In genomic region chr2:109279243-109279860, GRCh38 we compare ENCODE assay signal across 17 cellular contexts.
DNase-seq lines count a peak whose midpoint lies in the region; ATAC-seq and TF ChIP-seq lines count a peak whose summit lies in the region.
"Had no signal": no experiment of that assay in that cellular context is flagged by ENCODE, and none has a peak within 500 bp of the region (broad histone marks: within the 10 kb centered on the region; RNA-seq: fewer than 3 reads in every experiment).

No MANE protein-coding gene starts in this region.

- H4K91ac ChIP-seq in IMR-90 (ENCODE audit: insufficient read depth, low read depth, low read length) = peak overlapping the region; percentile 57; the same call in 1 of the 2 replicates

- H3K4me2 ChIP-seq in IMR-90 (ENCODE audit: low read depth, low read length) = peak overlapping the region; percentile 36; the same call in 1 of the 2 replicates

- no peaks in the 10 kb centered on the region for H3K9me3 ChIP-seq in IMR-90 (ENCODE audit: control insufficient read depth, insufficient read depth, low read length)
- H3K9me3 ChIP-seq: body of pancreas had no signal

- no peak overlapping the region for H3K27ac ChIP-seq in IMR-90 (ENCODE audit: insufficient read depth, low read length)
- H3K27ac ChIP-seq: body of pancreas had no signal

- peaks cover 39 to 96% of the 10 kb centered on the region in 2 experiments for H3K79me1 ChIP-seq in IMR-90 (ENCODE audit: low read depth in 1 of 2, low read length in 2 of 2)

- H3K36me3 Mint-ChIP-seq in chondrocyte (ENCODE audit: low read depth) = no peaks in the 10 kb centered on the region

- CTCF ChIA-PET in IMR-90 (lab: Yijun Ruan, JAX) = interaction anchor here (0.6 to 0.7 kb wide), 2 partner anchors 80 to 240 kb away, joined by 3 read pairs; no protein-coding TSS in a partner anchor
- CTCF ChIA-PET in HEK293T (lab: Yijun Ruan, JAX) = no interaction called here

- peak overlapping the region; percentile 53 for H2AK5ac ChIP-seq in IMR-90 (ENCODE audit: low read depth, low read length)

- no peak overlapping the region for H2BK15ac ChIP-seq in IMR-90 (ENCODE audit: low read depth, low read length)

- TF ChIP-seq CTCF in IMR-90 (conservative IDR thresholded peaks at IDR 0.05; ENCODE audit: low read depth, low read length) = no peak
- no peak for TF ChIP-seq CTCF in chondrocyte (IDR thresholded peaks at IDR 0.05)

- dilution Hi-C loops in IMR-90 (cut with HindIII; ENCODE audit: low sequenced_read_pairs, unreplicated experiment) = no loop called here

- H2AFZ ChIP-seq in IMR-90 (replicated peaks; ENCODE audit: low read length, poor library complexity) = no peak overlapping the region

- H2AK9ac ChIP-seq in IMR-90 (replicated peaks; ENCODE audit: low read depth, low read length, poor library complexity) = peak overlapping the region; percentile 48

- peak overlapping the region; percentile 97 for H3K27ac Mint-ChIP-seq in chondrocyte (ENCODE audit: unreplicated experiment)
- H3K27ac Mint-ChIP-seq: activated CD4-positive, alpha-beta T cell treated with anti-CD3 and anti-CD28 coated beads for 36 hours had no signal

- H3K27me3 Mint-ChIP-seq in chondrocyte (ENCODE audit: low read depth) = no peaks in the 10 kb centered on the region
- H3K27me3 Mint-ChIP-seq: activated CD4-positive, alpha-beta T cell treated with anti-CD3 and anti-CD28 coated beads for 36 hours had no signal

- H3K56ac ChIP-seq in IMR-90 (ENCODE audit: extremely low read depth, insufficient read depth, low read length) = no peak overlapping the region

- no peaks in the 10 kb centered on the region for H3K27me3 ChIP-seq in IMR-90 (ENCODE audit: control insufficient read depth, insufficient read depth, low read length)
- H3K27me3 ChIP-seq: body of pancreas had no signal

- peak overlapping the region; percentile 58; the same call in 1 of the 2 replicates for H3K23ac ChIP-seq in IMR-90 (ENCODE audit: low read depth, low read length)

- in situ Hi-C loops in IMR-90 (cut with MboI; ENCODE audit: low sequenced_read_pairs) = no loop called here

- H2BK20ac ChIP-seq in IMR-90 (ENCODE audit: low read depth, low read length) = peak overlapping the region; percentile 54

- no peaks in the 10 kb centered on the region for H3K9me3 Mint-ChIP-seq in chondrocyte (ENCODE audit: low read depth)
- H3K9me3 Mint-ChIP-seq: IgD-negative memory B cell had no signal

- ATAC-seq in IMR-90 (ENCODE audit: low read depth) = peak; percentile 55
- ATAC-seq in sciatic nerve = peak; percentile 59
- no peak for ATAC-seq in GM21390 (IDR thresholded peaks at IDR 0.05; ENCODE audit: unreplicated experiment)
- ATAC-seq: activated CD4-positive, alpha-beta T cell treated with anti-CD3 and anti-CD28 coated beads for 36 hours; body of pancreas had no signal

- BruUV-seq in IMR-90 (replicated peaks; lab: Mats Ljungman, UMichigan) = no TSS peak

- H3K36me3 ChIP-seq in IMR-90 (ENCODE audit: control insufficient read depth, insufficient read depth, low read length) = no peaks in the 10 kb centered on the region

- TF ChIP-seq POLR2A in IMR-90 (IDR thresholded peaks at IDR 0.05; ENCODE audit: low read depth, low read length) = no peak

- peaks cover 81% of the 10 kb centered on the region for H3K4me1 Mint-ChIP-seq in chondrocyte (ENCODE audit: low read depth)
- H3K4me1 Mint-ChIP-seq: IgD-negative memory B cell had no signal

- H4K8ac ChIP-seq in IMR-90 (ENCODE audit: low read depth in 2 of 2, low read length in 2 of 2) = peak overlapping the region; percentile 17 to 63; a peak in 2 of 4 replicates

- no peak overlapping the region for H4K5ac ChIP-seq in IMR-90 (ENCODE audit: low read depth, low read length)

- peaks cover 34% of the 10 kb centered on the region for H3K9me1 ChIP-seq in IMR-90 (ENCODE audit: insufficient read depth, low read length)

- H2BK5ac ChIP-seq in IMR-90 (ENCODE audit: low read depth, low read length, poor library complexity, severe bottlenecking) = no peak overlapping the region

- peak overlapping the region; percentile 45 for H3K4ac ChIP-seq in IMR-90 (ENCODE audit: low read depth, low read length)

- peaks cover 23% of the 10 kb centered on the region for H3K4me1 ChIP-seq in IMR-90 (ENCODE audit: control insufficient read depth, insufficient read depth, low read length)

- intact Hi-C loops in IMR-90 (cut with micrococcal nuclease) = no loop called here
- intact Hi-C loops in sciatic nerve (cut with DNase I) = no loop called here
- intact Hi-C loops in head of caudate nucleus (cut with DNase I) = no loop called here

- peak overlapping the region; percentile 54 for H3K4me3 Mint-ChIP-seq in chondrocyte (ENCODE audit: unreplicated experiment)
- H3K4me3 Mint-ChIP-seq: activated CD4-positive, alpha-beta T cell treated with anti-CD3 and anti-CD28 coated beads for 36 hours; IgD-negative memory B cell had no signal

- TF ChIP-seq RAD21 in IMR-90 (IDR thresholded peaks at IDR 0.05; ENCODE audit: low read length) = no peak

- 54% methylated on average over 9 of the region's 15 CpGs; no CpG with 5 or more reads in 1 of the 2 experiments for WGBS in IMR-90 (ENCODE audit: extremely low coverage in 2 of 2, insufficient read length in 1 of 2), 2 experiments

- no peak overlapping the region for H3K4me3 ChIP-seq in IMR-90 (ENCODE audit: insufficient read depth, low read depth, low read length)
- H3K4me3 ChIP-seq: body of pancreas had no signal

- H3K14ac ChIP-seq in IMR-90 (replicated peaks; ENCODE audit: low read depth, low read length) = peak overlapping the region; percentile 5

- DNase-seq in IMR-90 (peak; percentile 81), chondrocyte (ENCODE audit: low spot score) (no peak), kidney glomerular epithelial cell (lab: John Stamatoyannopoulos, UW) (peak; percentile 7), sciatic nerve (ENCODE audit: low spot score) (no peak), HEK293T (ENCODE audit: extremely low spot score) (no peak), head of caudate nucleus (no peak)
- DNase-seq: activated CD4-positive, alpha-beta T cell treated with anti-CD3 and anti-CD28 coated beads for 36 hours; activated CD8-positive, alpha-beta memory T cell treated with anti-CD3 and anti-CD28 coated beads, Interleukin-2, amount 50 U/mL, for 48 hours; activated naive CD4-positive, alpha-beta T cell treated with Interleukin-2 at 50 U/mL for 16 hours; body of pancreas; Calu3; NCI-H1092; NCI-H2171; substantia nigra; T-helper 2 cell had no signal

- peaks cover 90% of the 10 kb centered on the region for H4K20me1 ChIP-seq in IMR-90 (ENCODE audit: insufficient read depth, low read length)

- POLR2A ChIA-PET in IMR-90 (lab: Charles Lee; ENCODE audit: unreplicated experiment) = no interaction called here
- POLR2A ChIA-PET in HEK293T (lab: Yijun Ruan, JAX) = no interaction called here

- H2BK120ac ChIP-seq in IMR-90 (ENCODE audit: low read depth, low read length) = peak overlapping the region; percentile 1; the same call in 1 of the 2 replicates

- H3K9ac ChIP-seq in IMR-90 (ENCODE audit: low read depth, low read length) = no peak overlapping the region

- 0 out of 2 replicates have a peak overlapping the region, but pooled peaks have one; percentile 1 for H3K18ac ChIP-seq in IMR-90 (ENCODE audit: low read depth, low read length)

TF ChIP-seq in IMR-90, 13 proteins besides CTCF, POLR2A, EP300 and RAD21:
- TF ChIP-seq CEBPB (IDR thresholded peaks at IDR 0.05; ENCODE audit: low read depth, low read length) (peak; percentile 74), MAFK (IDR thresholded peaks at IDR 0.05; ENCODE audit: low read depth, low read length) (peak; percentile 5; the same call in 1 of the 2 replicates), FOS (IDR thresholded peaks at IDR 0.05; ENCODE audit: low read depth, low read length) (no peak), SMC3 (IDR thresholded peaks at IDR 0.05; ENCODE audit: low read depth, low read length) (no peak)

TF ChIP-seq in HEK293T, 16 proteins besides CTCF, POLR2A, EP300 and RAD21:
- TF ChIP-seq CTBP1 (IDR thresholded peaks at IDR 0.05; ENCODE audit: borderline replicate concordance) (no peak), SP1 (IDR thresholded peaks at IDR 0.05) (no peak), SUZ12 (IDR thresholded peaks at IDR 0.05) (no peak), ARNT (IDR thresholded peaks at IDR 0.05) (no peak), NFRKB (IDR thresholded peaks at IDR 0.05) (no peak), L3MBTL2 (conservative IDR thresholded peaks at IDR 0.05) (no peak), FOXM1 (IDR thresholded peaks at IDR 0.05; ENCODE audit: borderline replicate concordance) (no peak), BHLHE40 (IDR thresholded peaks at IDR 0.05; ENCODE audit: borderline replicate concordance) (no peak), LEF1 (IDR thresholded peaks at IDR 0.05; ENCODE audit: borderline replicate concordance) (no peak), HDGF (IDR thresholded peaks at IDR 0.05; ENCODE audit: borderline replicate concordance) (no peak), PKNOX1 (IDR thresholded peaks at IDR 0.05) (no peak), FOXA1 (IDR thresholded peaks at IDR 0.05) (no peak)

Comparison
In these comparisons a context has a peak if more than half of its experiments do, and no peak if none do; other contexts are left out.
1. DNase-seq: peak in IMR-90 (single experiment) and kidney glomerular epithelial cell (single experiment); none in chondrocyte (single experiment), sciatic nerve (single experiment), HEK293T (single experiment) and head of caudate nucleus (0 of 42).